Comparison of ENCODE assay signal across 8 cellular contexts in the genomic region with DNA sequence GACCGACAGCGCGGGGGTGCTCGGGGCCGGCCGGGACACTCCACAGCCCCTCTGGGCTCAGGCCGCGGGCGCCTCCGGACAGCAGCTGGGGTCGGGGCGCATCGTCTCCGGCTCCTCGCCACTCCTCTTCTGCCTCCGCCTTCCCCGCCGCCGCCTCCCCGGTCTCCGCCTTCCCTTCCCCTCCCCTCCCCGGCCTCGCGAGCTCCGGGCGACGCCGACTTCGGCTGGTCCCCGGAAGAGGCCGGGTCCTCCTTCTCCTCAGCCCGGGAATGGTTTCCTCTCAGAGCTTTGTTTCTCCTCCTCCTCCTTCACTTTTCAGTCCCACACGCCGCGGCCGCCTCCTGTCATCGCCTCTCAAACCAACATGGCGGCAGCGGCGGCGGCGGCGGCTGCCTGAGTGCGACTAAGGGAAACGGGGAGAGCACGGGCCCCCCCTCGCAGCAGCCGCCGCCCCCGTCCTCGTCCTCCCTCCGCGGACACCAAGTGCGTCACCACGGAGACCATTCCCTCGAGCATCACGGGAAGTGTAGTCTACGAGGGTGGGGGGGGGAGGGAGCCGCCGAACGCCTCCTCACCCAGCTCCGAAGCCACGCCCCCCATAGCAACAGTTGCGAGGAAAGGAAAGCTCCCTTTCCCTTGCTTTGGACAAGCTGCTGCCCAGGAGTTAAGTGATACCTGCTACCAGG. TPM values are rescaled to one million over a fixed set of nuclear protein-coding genes. Genes with fewer than 3 reads are reported as not detected.
DNase-seq lines count a peak whose midpoint lies in the region; ATAC-seq and TF ChIP-seq lines count a peak whose summit lies in the region.

A gene with protein sequence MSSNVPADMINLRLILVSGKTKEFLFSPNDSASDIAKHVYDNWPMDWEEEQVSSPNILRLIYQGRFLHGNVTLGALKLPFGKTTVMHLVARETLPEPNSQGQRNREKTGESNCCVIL (minus strand): TSS at position 405 of the 686 bp plus-strand sequence. CDS start 1,079 bp downstream, outside the sequence.

- TF ChIP-seq POLR2A in ovary (IDR thresholded peaks at IDR 0.05) = peak; percentile 89

- H3K27me3 ChIP-seq in ovary = no peaks in the 10 kb centered on the region
- H3K27me3 ChIP-seq in thymus (ENCODE audit: control insufficient read depth, insufficient read depth) = no peaks in the 10 kb centered on the region

- no peak for TF ChIP-seq EP300 in ovary (IDR thresholded peaks at IDR 0.05)

- H3K4me3 ChIP-seq in GM12875 (ENCODE audit: low read depth, low read length) (peak within 1 kb of the TSS; percentile 92), ovary (peak within 1 kb of the TSS; percentile 89), thymus (ENCODE audit: low read length) (peak within 1 kb of the TSS; percentile 85)

- ATAC-seq in HG02763 (IDR thresholded peaks at IDR 0.05; ENCODE audit: unreplicated experiment) (peak; percentile 91), Right ventricle myocardium superior (ENCODE audit: poor library complexity) (peak; percentile 95)

- H3K9me3 ChIP-seq in ovary (no peaks in the 10 kb centered on the region), thymus (ENCODE audit: control insufficient read depth) (no peaks in the 10 kb centered on the region)

- H3K27ac ChIP-seq in ovary = peak within 1 kb of the TSS; percentile 96 to 97
- H3K27ac ChIP-seq in thymus (ENCODE audit: low read depth) = peak within 1 kb of the TSS; percentile 98

- peak; percentile 48 for DNase-seq in NCI-H1417 treated with DMSO at 0.1 percent for 48 hours (lab: John Stamatoyannopoulos, UW)
- peak; percentile 88 to 90 for DNase-seq in SW 1271 (lab: John Stamatoyannopoulos, UW)
- DNase-seq in activated naive CD8-positive, alpha-beta T cell treated with anti-CD3 and anti-CD28 coated beads, Interleukin-2, amount 50 U/mL, for 16 hours (ENCODE audit: low read depth, low spot score) = peak; percentile 91
- peak; percentile 97 for DNase-seq in Right ventricle myocardium superior
- DNase-seq in ovary = peak; percentile 96 to 98 (median 97)

- H3K36me3 ChIP-seq in ovary = no peaks in the 10 kb centered on the region
- H3K36me3 ChIP-seq in thymus (ENCODE audit: control insufficient read depth, insufficient read depth) = no peaks in the 10 kb centered on the region

- 0 to 1% (median 1%) methylated on average over 57 to 64 of the region's 64 CpGs for WGBS in ovary, 3 donors
- under 1% methylated on average over 64 of the region's 64 CpGs for WGBS in thymus

- intact Hi-C loops in Right ventricle myocardium superior (cut with DNase I) (loop anchor here (5.0 kb wide), 1 partner anchor 262 kb away; no protein-coding TSS in a partner anchor), ovary (cut with DNase I) (loop anchor here in 2 of 4 donors (10.0 kb wide), 2 partner anchors 74 to 264 kb away; no protein-coding TSS in a partner anchor)

- no peaks in the 10 kb centered on the region for H3K4me1 ChIP-seq in ovary (ENCODE audit: insufficient read depth)
- H3K4me1 ChIP-seq in thymus (ENCODE audit: control insufficient read depth, insufficient read depth, low read length) = no peaks in the 10 kb centered on the region

- TF ChIP-seq CTCF in GM12875 (IDR thresholded peaks at IDR 0.05; ENCODE audit: borderline replicate concordance, insufficient read depth, low read depth, low read length) (no peak), ovary (IDR thresholded peaks at IDR 0.05) (peak in 1 of 3 donors; percentile 18)

RNA-seq across cellular contexts. Expression of the gene that starts here (rescaled TPM):
- total RNA-seq in Right ventricle myocardium superior (21.1 TPM), ovary (10 to 100 TPM; 30.9 to 41.4 (median 35.7) TPM)
- polyA plus RNA-seq in ovary (10 to 100 TPM; 22.5 to 27.8 TPM), thymus (31.2 TPM)

Comparison
In these comparisons a context has a peak if more than half of its experiments do, and no peak if none do; other contexts are left out.
1. Peak in every context shown above with its lines: DNase-seq, ATAC-seq, H3K4me3 ChIP-seq and H3K27ac ChIP-seq.